8 cellular contexts compared by ENCODE assay signal in genomic region chr1:39395357-39395831, GRCh38.
DNase-seq lines count a peak whose midpoint lies in the region; ATAC-seq and TF ChIP-seq lines count a peak whose summit lies in the region.

No MANE protein-coding gene starts in this region.

- DNase-seq in MV-4-11 (lab: John Stamatoyannopoulos, UW) (peak; percentile 28), choroid plexus epithelial cell (ENCODE audit: low read depth) (peak; percentile 89), mesothelial cell of epicardium (ENCODE audit: low spot score in 2 of 2, unreplicated experiment in 2 of 2) (no peak), left lobe of liver (ENCODE audit: low spot score) (no peak), NCI-H345 (lab: John Stamatoyannopoulos, UW) (no peak)
- DNase-seq in stimulated activated naive CD8-positive, alpha-beta T cell treated with anti-CD3 and anti-CD28 coated beads, Interleukin-15, Interleukin-2, amounts not matched to agents 100 U/mL and 50 U/mL, for 24 hours, result no peak

- H3K27me3 Mint-ChIP-seq in mesothelial cell of epicardium (ENCODE audit: low read depth), result no peaks in the 10 kb centered on the region

- ATAC-seq in HG02623 (IDR thresholded peaks at IDR 0.05; ENCODE audit: unreplicated experiment) (no peak), left lobe of liver (no peak)
- no peak for ATAC-seq in stimulated activated naive CD8-positive, alpha-beta T cell treated with anti-CD3 and anti-CD28 coated beads, Interleukin-15, Interleukin-2, amounts not matched to agents 100 U/mL and 50 U/mL, for 24 hours

- H3K36me3 Mint-ChIP-seq in mesothelial cell of epicardium, result peaks cover 1% of the 10 kb centered on the region

- no peak overlapping the region for H3K4me3 Mint-ChIP-seq in mesothelial cell of epicardium

- no peaks in the 10 kb centered on the region for H3K9me3 Mint-ChIP-seq in mesothelial cell of epicardium

- TF ChIP-seq CTCF in C4-2B (conservative IDR thresholded peaks at IDR 0.05) (no peak), choroid plexus epithelial cell (conservative IDR thresholded peaks at IDR 0.05; ENCODE audit: low read depth, low read length) (no peak), mesothelial cell of epicardium (IDR thresholded peaks at IDR 0.05; ENCODE audit: unreplicated experiment) (no peak)

- peak overlapping the region; percentile 69 for H3K27ac ChIP-seq in C4-2B

- no peak overlapping the region for H3K4me3 ChIP-seq in choroid plexus epithelial cell (ENCODE audit: low read depth, low read length)

- H3K4me1 Mint-ChIP-seq in mesothelial cell of epicardium, result peaks cover 81% of the 10 kb centered on the region

- H3K27ac Mint-ChIP-seq in mesothelial cell of epicardium, result peak overlapping the region; percentile 99

Comparison
In these comparisons a context has a peak if more than half of its experiments do, and no peak if none do; other contexts are left out.
1. DNase-seq: peak in MV-4-11 (single experiment) and choroid plexus epithelial cell (single experiment); none in mesothelial cell of epicardium (0 of 2), stimulated activated naive CD8-positive, alpha-beta T cell treated with anti-CD3 and anti-CD28 coated beads, Interleukin-15, Interleukin-2, amounts not matched to agents 100 U/mL and 50 U/mL, for 24 hours (single experiment), left lobe of liver (single experiment) and NCI-H345 (single experiment).